3 cellular contexts compared by ENCODE assay signal in the genomic region with DNA sequence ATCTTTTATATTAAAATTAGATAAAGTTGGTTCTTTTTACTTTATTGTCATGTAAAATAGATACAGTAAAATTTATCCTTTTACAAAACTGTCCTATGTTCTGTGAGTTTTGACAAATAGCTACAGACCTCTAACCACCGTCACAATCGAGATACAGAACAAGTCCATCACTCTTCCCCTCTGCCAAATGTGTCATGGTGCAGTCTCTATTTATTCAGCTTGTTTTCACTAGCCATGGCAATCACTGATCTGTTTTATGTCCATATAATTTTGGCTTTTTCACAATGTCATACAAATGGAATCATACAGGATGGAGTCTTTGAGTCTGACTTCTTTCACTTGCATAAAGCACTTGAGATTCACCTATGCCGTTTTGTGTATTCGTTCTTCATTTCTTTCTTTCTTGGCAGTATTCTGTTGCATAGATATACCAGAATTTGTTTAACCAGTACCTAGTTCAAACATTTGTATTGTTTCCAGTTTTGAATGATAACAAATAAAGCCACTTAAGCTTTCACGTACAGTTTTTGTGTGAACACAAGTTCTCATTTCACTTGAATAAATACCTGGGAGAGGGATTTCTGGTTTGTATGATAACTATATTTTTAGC.
A peak's percentile ranks its signal among the peaks of the same experiment; 100 is the strongest.
TF ChIP-seq lines count a peak whose summit lies in the region.

No MANE protein-coding gene starts in this region.

TF ChIP-seq in SK-N-SH treated with all-trans-retinoic acid at 6 μM for 48 hours, 23 proteins besides CTCF, POLR2A, EP300 and RAD21:
- TF ChIP-seq, protein P1, sequence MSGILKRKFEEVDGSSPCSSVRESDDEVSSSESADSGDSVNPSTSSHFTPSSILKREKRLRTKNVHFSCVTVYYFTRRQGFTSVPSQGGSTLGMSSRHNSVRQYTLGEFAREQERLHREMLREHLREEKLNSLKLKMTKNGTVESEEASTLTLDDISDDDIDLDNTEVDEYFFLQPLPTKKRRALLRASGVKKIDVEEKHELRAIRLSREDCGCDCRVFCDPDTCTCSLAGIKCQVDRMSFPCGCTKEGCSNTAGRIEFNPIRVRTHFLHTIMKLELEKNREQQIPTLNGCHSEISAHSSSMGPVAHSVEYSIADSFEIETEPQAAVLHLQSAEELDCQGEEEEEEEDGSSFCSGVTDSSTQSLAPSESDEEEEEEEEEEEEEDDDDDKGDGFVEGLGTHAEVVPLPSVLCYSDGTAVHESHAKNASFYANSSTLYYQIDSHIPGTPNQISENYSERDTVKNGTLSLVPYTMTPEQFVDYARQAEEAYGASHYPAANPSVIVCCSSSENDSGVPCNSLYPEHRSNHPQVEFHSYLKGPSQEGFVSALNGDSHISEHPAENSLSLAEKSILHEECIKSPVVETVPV (CRISPR knock-in tag; IDR thresholded peaks at IDR 0.05): no peak
- TF ChIP-seq, protein P2, sequence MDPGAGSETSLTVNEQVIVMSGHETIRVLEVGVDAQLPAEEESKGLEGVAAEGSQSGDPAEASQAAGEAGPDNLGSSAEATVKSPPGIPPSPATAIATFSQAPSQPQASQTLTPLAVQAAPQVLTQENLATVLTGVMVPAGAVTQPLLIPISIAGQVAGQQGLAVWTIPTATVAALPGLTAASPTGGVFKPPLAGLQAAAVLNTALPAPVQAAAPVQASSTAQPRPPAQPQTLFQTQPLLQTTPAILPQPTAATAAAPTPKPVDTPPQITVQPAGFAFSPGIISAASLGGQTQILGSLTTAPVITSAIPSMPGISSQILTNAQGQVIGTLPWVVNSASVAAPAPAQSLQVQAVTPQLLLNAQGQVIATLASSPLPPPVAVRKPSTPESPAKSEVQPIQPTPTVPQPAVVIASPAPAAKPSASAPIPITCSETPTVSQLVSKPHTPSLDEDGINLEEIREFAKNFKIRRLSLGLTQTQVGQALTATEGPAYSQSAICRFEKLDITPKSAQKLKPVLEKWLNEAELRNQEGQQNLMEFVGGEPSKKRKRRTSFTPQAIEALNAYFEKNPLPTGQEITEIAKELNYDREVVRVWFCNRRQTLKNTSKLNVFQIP (CRISPR knock-in tag; IDR thresholded peaks at IDR 0.05; ENCODE audit: borderline replicate concordance, low read depth): no peak
- TF ChIP-seq ISL1 (CRISPR knock-in tag; IDR thresholded peaks at IDR 0.05) (0 out of 2 replicates have a peak, but pooled peaks have one; percentile 24), ZNF8 (CRISPR knock-in tag; IDR thresholded peaks at IDR 0.05) (peak; percentile 91), RARB (CRISPR knock-in tag; IDR thresholded peaks at IDR 0.05) (no peak)
- TF ChIP-seq, protein P3, sequence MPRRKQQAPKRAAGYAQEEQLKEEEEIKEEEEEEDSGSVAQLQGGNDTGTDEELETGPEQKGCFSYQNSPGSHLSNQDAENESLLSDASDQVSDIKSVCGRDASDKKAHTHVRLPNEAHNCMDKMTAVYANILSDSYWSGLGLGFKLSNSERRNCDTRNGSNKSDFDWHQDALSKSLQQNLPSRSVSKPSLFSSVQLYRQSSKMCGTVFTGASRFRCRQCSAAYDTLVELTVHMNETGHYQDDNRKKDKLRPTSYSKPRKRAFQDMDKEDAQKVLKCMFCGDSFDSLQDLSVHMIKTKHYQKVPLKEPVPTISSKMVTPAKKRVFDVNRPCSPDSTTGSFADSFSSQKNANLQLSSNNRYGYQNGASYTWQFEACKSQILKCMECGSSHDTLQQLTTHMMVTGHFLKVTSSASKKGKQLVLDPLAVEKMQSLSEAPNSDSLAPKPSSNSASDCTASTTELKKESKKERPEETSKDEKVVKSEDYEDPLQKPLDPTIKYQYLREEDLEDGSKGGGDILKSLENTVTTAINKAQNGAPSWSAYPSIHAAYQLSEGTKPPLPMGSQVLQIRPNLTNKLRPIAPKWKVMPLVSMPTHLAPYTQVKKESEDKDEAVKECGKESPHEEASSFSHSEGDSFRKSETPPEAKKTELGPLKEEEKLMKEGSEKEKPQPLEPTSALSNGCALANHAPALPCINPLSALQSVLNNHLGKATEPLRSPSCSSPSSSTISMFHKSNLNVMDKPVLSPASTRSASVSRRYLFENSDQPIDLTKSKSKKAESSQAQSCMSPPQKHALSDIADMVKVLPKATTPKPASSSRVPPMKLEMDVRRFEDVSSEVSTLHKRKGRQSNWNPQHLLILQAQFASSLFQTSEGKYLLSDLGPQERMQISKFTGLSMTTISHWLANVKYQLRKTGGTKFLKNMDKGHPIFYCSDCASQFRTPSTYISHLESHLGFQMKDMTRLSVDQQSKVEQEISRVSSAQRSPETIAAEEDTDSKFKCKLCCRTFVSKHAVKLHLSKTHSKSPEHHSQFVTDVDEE (CRISPR knock-in tag; IDR thresholded peaks at IDR 0.05): no peak

TF ChIP-seq in SK-N-SH, 30 proteins besides CTCF, POLR2A, EP300 and RAD21:
- TF ChIP-seq TAF1 (IDR thresholded peaks at IDR 0.05; ENCODE audit: borderline replicate concordance, low read depth, low read length): no peak
- no peak for TF ChIP-seq NFIC (IDR thresholded peaks at IDR 0.05; ENCODE audit: borderline replicate concordance)
- TF ChIP-seq, protein P4, sequence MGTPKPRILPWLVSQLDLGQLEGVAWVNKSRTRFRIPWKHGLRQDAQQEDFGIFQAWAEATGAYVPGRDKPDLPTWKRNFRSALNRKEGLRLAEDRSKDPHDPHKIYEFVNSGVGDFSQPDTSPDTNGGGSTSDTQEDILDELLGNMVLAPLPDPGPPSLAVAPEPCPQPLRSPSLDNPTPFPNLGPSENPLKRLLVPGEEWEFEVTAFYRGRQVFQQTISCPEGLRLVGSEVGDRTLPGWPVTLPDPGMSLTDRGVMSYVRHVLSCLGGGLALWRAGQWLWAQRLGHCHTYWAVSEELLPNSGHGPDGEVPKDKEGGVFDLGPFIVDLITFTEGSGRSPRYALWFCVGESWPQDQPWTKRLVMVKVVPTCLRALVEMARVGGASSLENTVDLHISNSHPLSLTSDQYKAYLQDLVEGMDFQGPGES (IDR thresholded peaks at IDR 0.05; ENCODE audit: low read depth, low read length): no peak
- TF ChIP-seq FOXM1 (IDR thresholded peaks at IDR 0.05; ENCODE audit: low read depth): no peak
- TF ChIP-seq RFX5 (IDR thresholded peaks at IDR 0.05; ENCODE audit: low read length): no peak
- TF ChIP-seq RCOR1 (IDR thresholded peaks at IDR 0.05; ENCODE audit: low read length): no peak
- no peak for TF ChIP-seq ELF1 (IDR thresholded peaks at IDR 0.05)
- no peak for TF ChIP-seq SMC3 (IDR thresholded peaks at IDR 0.05; ENCODE audit: low read depth, low read length)
- TF ChIP-seq, protein P5, sequence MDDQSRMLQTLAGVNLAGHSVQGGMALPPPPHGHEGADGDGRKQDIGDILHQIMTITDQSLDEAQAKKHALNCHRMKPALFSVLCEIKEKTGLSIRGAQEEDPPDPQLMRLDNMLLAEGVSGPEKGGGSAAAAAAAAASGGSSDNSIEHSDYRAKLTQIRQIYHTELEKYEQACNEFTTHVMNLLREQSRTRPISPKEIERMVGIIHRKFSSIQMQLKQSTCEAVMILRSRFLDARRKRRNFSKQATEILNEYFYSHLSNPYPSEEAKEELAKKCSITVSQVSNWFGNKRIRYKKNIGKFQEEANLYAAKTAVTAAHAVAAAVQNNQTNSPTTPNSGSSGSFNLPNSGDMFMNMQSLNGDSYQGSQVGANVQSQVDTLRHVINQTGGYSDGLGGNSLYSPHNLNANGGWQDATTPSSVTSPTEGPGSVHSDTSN (IDR thresholded peaks at IDR 0.05): no peak
- no peak for TF ChIP-seq YY1 (IDR thresholded peaks at IDR 0.05; ENCODE audit: low read depth)
- TF ChIP-seq, protein P6, sequence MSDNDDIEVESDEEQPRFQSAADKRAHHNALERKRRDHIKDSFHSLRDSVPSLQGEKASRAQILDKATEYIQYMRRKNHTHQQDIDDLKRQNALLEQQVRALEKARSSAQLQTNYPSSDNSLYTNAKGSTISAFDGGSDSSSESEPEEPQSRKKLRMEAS (IDR thresholded peaks at IDR 0.05; ENCODE audit: low read depth): no peak
- TF ChIP-seq POLR2AphosphoS5 (IDR thresholded peaks at IDR 0.05; ENCODE audit: low read depth, low read length): no peak
- no peak for TF ChIP-seq GATA2 (CRISPR knock-in tag; IDR thresholded peaks at IDR 0.05)
- TF ChIP-seq, protein P7, sequence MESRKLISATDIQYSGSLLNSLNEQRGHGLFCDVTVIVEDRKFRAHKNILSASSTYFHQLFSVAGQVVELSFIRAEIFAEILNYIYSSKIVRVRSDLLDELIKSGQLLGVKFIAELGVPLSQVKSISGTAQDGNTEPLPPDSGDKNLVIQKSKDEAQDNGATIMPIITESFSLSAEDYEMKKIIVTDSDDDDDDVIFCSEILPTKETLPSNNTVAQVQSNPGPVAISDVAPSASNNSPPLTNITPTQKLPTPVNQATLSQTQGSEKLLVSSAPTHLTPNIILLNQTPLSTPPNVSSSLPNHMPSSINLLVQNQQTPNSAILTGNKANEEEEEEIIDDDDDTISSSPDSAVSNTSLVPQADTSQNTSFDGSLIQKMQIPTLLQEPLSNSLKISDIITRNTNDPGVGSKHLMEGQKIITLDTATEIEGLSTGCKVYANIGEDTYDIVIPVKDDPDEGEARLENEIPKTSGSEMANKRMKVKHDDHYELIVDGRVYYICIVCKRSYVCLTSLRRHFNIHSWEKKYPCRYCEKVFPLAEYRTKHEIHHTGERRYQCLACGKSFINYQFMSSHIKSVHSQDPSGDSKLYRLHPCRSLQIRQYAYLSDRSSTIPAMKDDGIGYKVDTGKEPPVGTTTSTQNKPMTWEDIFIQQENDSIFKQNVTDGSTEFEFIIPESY (IDR thresholded peaks at IDR 0.05; ENCODE audit: borderline replicate concordance, low read depth): no peak
- TF ChIP-seq, protein P8, sequence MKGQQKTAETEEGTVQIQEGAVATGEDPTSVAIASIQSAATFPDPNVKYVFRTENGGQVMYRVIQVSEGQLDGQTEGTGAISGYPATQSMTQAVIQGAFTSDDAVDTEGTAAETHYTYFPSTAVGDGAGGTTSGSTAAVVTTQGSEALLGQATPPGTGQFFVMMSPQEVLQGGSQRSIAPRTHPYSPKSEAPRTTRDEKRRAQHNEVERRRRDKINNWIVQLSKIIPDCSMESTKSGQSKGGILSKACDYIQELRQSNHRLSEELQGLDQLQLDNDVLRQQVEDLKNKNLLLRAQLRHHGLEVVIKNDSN (IDR thresholded peaks at IDR 0.05; ENCODE audit: borderline replicate concordance, low read depth): no peak

TF ChIP-seq in H1, 55 proteins besides CTCF, POLR2A, EP300 and RAD21:
- TF ChIP-seq, protein P6 (IDR thresholded peaks at IDR 0.05): no peak
- TF ChIP-seq KDM1A (IDR thresholded peaks at IDR 0.05; ENCODE audit: borderline replicate concordance, low read length): no peak
- no peak for TF ChIP-seq BRCA1 (IDR thresholded peaks at IDR 0.05; ENCODE audit: low read depth, low read length)
- TF ChIP-seq SP2 (IDR thresholded peaks at IDR 0.05; ENCODE audit: low read length): no peak
- no peak for TF ChIP-seq CTBP2 (IDR thresholded peaks at IDR 0.05; ENCODE audit: borderline replicate concordance, insufficient read depth, insufficient read length, low read length)
- TF ChIP-seq HDAC2 (IDR thresholded peaks at IDR 0.05; ENCODE audit: borderline replicate concordance in 1 of 2, low read depth in 2 of 2, low read length in 2 of 2): no peak
- TF ChIP-seq POLR2AphosphoS5 (IDR thresholded peaks at IDR 0.05; ENCODE audit: low read depth, low read length): no peak
- no peak for TF ChIP-seq CBX5 (IDR thresholded peaks at IDR 0.05; ENCODE audit: low read depth, low read length)
- no peak for TF ChIP-seq ZNF274 (IDR thresholded peaks at IDR 0.05; ENCODE audit: borderline replicate concordance, extremely low read depth, low read length)
- no peak for TF ChIP-seq BCL11A (IDR thresholded peaks at IDR 0.05; ENCODE audit: low read depth in 2 of 2, low read length in 2 of 2)
- TF ChIP-seq HDAC6 (IDR thresholded peaks at IDR 0.05; ENCODE audit: low read depth, low read length): no peak
- TF ChIP-seq SRF (IDR thresholded peaks at IDR 0.05; ENCODE audit: low read depth, low read length): no peak
- TF ChIP-seq FOSL1 (IDR thresholded peaks at IDR 0.05; ENCODE audit: insufficient read depth, low read depth, low read length): no peak
- no peak for TF ChIP-seq GABPA (IDR thresholded peaks at IDR 0.05; ENCODE audit: borderline replicate concordance, insufficient read depth, low read length)
- TF ChIP-seq KDM4A (IDR thresholded peaks at IDR 0.05; ENCODE audit: low read depth, low read length, severe bottlenecking): no peak
- no peak for TF ChIP-seq CBX8 (IDR thresholded peaks at IDR 0.05; ENCODE audit: borderline replicate concordance, low read depth, low read length)
- no peak for TF ChIP-seq GTF2F1 (IDR thresholded peaks at IDR 0.05; ENCODE audit: borderline replicate concordance, low read depth, low read length)
